ENCODE assay signal across 30 cellular contexts in the genomic region with DNA sequence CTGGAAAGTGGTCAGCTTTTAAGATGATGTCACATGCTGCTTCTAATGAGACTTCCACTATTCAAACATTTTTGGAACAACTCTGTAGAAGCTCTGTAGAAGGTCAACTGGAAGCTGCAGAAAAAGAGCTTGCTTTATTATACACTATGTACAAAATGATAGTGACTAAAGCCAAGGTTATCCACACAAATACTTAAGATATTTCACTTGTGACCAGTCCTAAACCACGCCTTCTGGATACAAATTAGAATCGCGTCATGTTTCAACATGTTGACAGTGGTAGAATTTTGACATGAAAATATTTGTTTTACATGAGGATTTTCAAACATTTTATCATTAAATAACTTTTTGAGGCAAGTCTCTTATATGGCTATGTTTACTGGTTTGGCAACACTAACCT.
DNase-seq lines count a peak whose midpoint lies in the region; ATAC-seq, FAIRE-seq and TF ChIP-seq lines count a peak whose summit lies in the region.
"Had no signal": no experiment of that assay in that cellular context is flagged by ENCODE, and none has a peak within 500 bp of the region (broad histone marks: within the 10 kb centered on the region; RNA-seq: fewer than 3 reads in every experiment).

No MANE protein-coding gene starts in this region.

- FAIRE-seq in bronchial epithelial cell (lab: Jason Lieb, UNC) (no peak), urothelium cell line (lab: Jason Lieb, UNC) (no peak)
- FAIRE-seq: G401.6, RCC 7860 had no signal

- H3K27ac Mint-ChIP-seq in MCF 10A (ENCODE audit: low read depth, unreplicated experiment): peak overlapping the region; percentile 46
- H3K27ac Mint-ChIP-seq: activated naive CD8-positive, alpha-beta T cell treated with anti-CD3 and anti-CD28 coated beads for 36 hours; CD14-positive monocyte; memory B cell had no signal

- peak; percentile 48 for DNase-seq in MCF 10A (ENCODE audit: unreplicated experiment)
- no peak for DNase-seq in breast epithelium (ENCODE audit: low spot score in 2 of 2)
- DNase-seq in bronchial epithelial cell (ENCODE audit: low read depth): peak; percentile 73
- DNase-seq in left lobe of liver (ENCODE audit: low spot score): no peak
- DNase-seq in urothelium cell line (ENCODE audit: low spot score): peak; percentile 3
- no peak for DNase-seq in NCI-H774 (lab: John Stamatoyannopoulos, UW)
- DNase-seq in OCI-M2 (lab: John Stamatoyannopoulos, UW; ENCODE audit: unreplicated experiment): no peak
- DNase-seq in foreskin fibroblast: no peak
- DNase-seq: activated CD4-positive, alpha-beta T cell treated with anti-CD3 and anti-CD28 coated beads for 48 hours; activated CD8-positive, alpha-beta memory T cell treated with anti-CD3 and anti-CD28 coated beads for 24 hours; activated naive CD8-positive, alpha-beta T cell treated with anti-CD3 and anti-CD28 coated beads for 36 hours; activated T-cell treated with anti-CD3 and anti-CD28 coated beads for 4 hours; aorta; cerebellar nuclear complex; DMS79; esophagus squamous epithelium; hypothalamus; KBM-7; left colon; MM.1S; NCI-H2029 treated with DMSO at 0.1 percent for 48 hours; NCI-H2227 treated with DMSO at 0.1 percent for 48 hours; stimulated activated naive CD4-positive, alpha-beta T cell treated with Interleukin-2 at 50 U/mL for 16 hours had no signal

- CTCF ChIA-PET in MCF 10A (lab: Yijun Ruan, JAX): interaction anchor here (0.6 kb wide), 1 partner anchor 71 kb away, joined by 3 read pairs; no protein-coding TSS in a partner anchor

- H3K36me3 ChIP-seq in breast epithelium (no peaks in the 10 kb centered on the region), bronchial epithelial cell (ENCODE audit: control insufficient read depth, insufficient read depth, low read length) (no peaks in the 10 kb centered on the region)
- H3K36me3 ChIP-seq: esophagus squamous epithelium, SJSA1 had no signal

- no peaks in the 10 kb centered on the region for H3K9me3 ChIP-seq in breast epithelium
- H3K9me3 ChIP-seq: esophagus squamous epithelium had no signal

- peaks cover 8% of the 10 kb centered on the region for H3K36me3 Mint-ChIP-seq in MCF 10A (ENCODE audit: insufficient read depth, unreplicated experiment)
- H3K36me3 Mint-ChIP-seq: activated naive CD8-positive, alpha-beta T cell treated with anti-CD3 and anti-CD28 coated beads for 36 hours; CD14-positive monocyte; memory B cell had no signal

- intact Hi-C loops in MCF 10A (cut with micrococcal nuclease) (no loop called here), breast epithelium (cut with DNase I; ENCODE audit: low total_unique reads) (no loop called here)

- H3K4me1 Mint-ChIP-seq in MCF 10A (ENCODE audit: insufficient read depth, unreplicated experiment): no peaks in the 10 kb centered on the region
- H3K4me1 Mint-ChIP-seq: activated naive CD8-positive, alpha-beta T cell treated with anti-CD3 and anti-CD28 coated beads for 36 hours; CD14-positive monocyte; memory B cell had no signal

- TF ChIP-seq POLR2A in breast epithelium (IDR thresholded peaks at IDR 0.05): no peak

- no peak overlapping the region for H3K27ac ChIP-seq in breast epithelium
- H3K27ac ChIP-seq: 22Rv1, esophagus squamous epithelium, SJSA1 had no signal

- H3K4me1 ChIP-seq in breast epithelium: no peaks in the 10 kb centered on the region
- H3K4me1 ChIP-seq: esophagus squamous epithelium, SJSA1 had no signal

- H3K27me3 Mint-ChIP-seq in MCF 10A (ENCODE audit: insufficient read depth, unreplicated experiment): no peaks in the 10 kb centered on the region
- H3K27me3 Mint-ChIP-seq: activated naive CD8-positive, alpha-beta T cell treated with anti-CD3 and anti-CD28 coated beads for 36 hours; memory B cell had no signal

- no peak overlapping the region for H3K4me3 Mint-ChIP-seq in MCF 10A (ENCODE audit: unreplicated experiment)
- H3K4me3 Mint-ChIP-seq: activated naive CD8-positive, alpha-beta T cell treated with anti-CD3 and anti-CD28 coated beads for 36 hours; CD14-positive monocyte; memory B cell had no signal

- no peaks in the 10 kb centered on the region for H3K27me3 ChIP-seq in breast epithelium
- no peaks in the 10 kb centered on the region for H3K27me3 ChIP-seq in bronchial epithelial cell (ENCODE audit: control insufficient read depth, insufficient read depth, low read length)
- H3K27me3 ChIP-seq: esophagus squamous epithelium, SJSA1 had no signal

- peak; percentile 37 for ATAC-seq in left lobe of liver
- ATAC-seq: left colon had no signal

- TF ChIP-seq CTCF in MCF 10A (IDR thresholded peaks at IDR 0.05; ENCODE audit: unreplicated experiment) (no peak), breast epithelium (IDR thresholded peaks at IDR 0.05) (no peak), bronchial epithelial cell (IDR thresholded peaks at IDR 0.05; ENCODE audit: insufficient read depth, low read length, severe bottlenecking) (no peak), foreskin fibroblast (IDR thresholded peaks at IDR 0.05; ENCODE audit: low read depth, low read length) (no peak)

- H3K4me3 ChIP-seq in breast epithelium (no peak overlapping the region), bronchial epithelial cell (ENCODE audit: low read depth, low read length) (no peak overlapping the region), foreskin fibroblast (ENCODE audit: low read depth in 1 of 2, low read length in 2 of 2) (no peak overlapping the region)
- H3K4me3 ChIP-seq: esophagus squamous epithelium, SJSA1, smooth muscle cell had no signal

- H3K9me3 Mint-ChIP-seq in MCF 10A (ENCODE audit: unreplicated experiment): no peaks in the 10 kb centered on the region
- H3K9me3 Mint-ChIP-seq: activated naive CD8-positive, alpha-beta T cell treated with anti-CD3 and anti-CD28 coated beads for 36 hours; memory B cell had no signal

- no TSS peak for BruUV-seq in MCF 10A (replicated peaks; lab: Mats Ljungman, UMichigan)

- POLR2A ChIA-PET in MCF 10A (lab: Yijun Ruan, JAX): interaction anchor here (0.5 to 1.4 kb wide), 3 partner anchors 114 to 1412 kb away, joined by 3 to 4 read pairs (median 3); a partner anchor contains a TSS

Comparison
In these comparisons a context has a peak if more than half of its experiments do, and no peak if none do; other contexts are left out.
1. DNase-seq: peak in MCF 10A (single experiment), bronchial epithelial cell (single experiment) and urothelium cell line (single experiment); none in breast epithelium (0 of 2), left lobe of liver (single experiment), NCI-H774 (single experiment), OCI-M2 (single experiment) and foreskin fibroblast (0 of 2).